Comparison of ENCODE assay signal across 6 cellular contexts in genomic region chr21:36099695-36100211, GRCh38. TPM values are rescaled to one million over a fixed set of nuclear protein-coding genes. Genes with fewer than 3 reads are reported as not detected.
DNase-seq lines count a peak whose midpoint lies in the region; FAIRE-seq and TF ChIP-seq lines count a peak whose summit lies in the region.
"Not testable (repeated sequence)": the region's sequence is repeated elsewhere in the genome, so short reads cannot be mapped to it uniquely, and the experiment has no call there.

No MANE protein-coding gene starts in this region.

- H3K27me3 ChIP-seq in H9 (ENCODE audit: insufficient read depth, low read length); HUES64 (ENCODE audit: insufficient read depth, low read length); NT2/D1 (ENCODE audit: insufficient read depth, insufficient read length); H1 (replicated peaks in 1 of 4; ENCODE audit: control insufficient read depth in 3 of 4, extremely low read depth in 1 of 4, insufficient read depth in 3 of 4, low read length in 3 of 4); iPS-18a (ENCODE audit: control insufficient read depth, insufficient read depth, low read length): not testable (repeated sequence)

- H3K9me3 ChIP-seq in H9 (ENCODE audit: control insufficient read depth, low read depth, low read length); H1 (ENCODE audit: insufficient read depth in 2 of 2, low read depth in 1 of 2, low read length in 1 of 2); iPS-18a (ENCODE audit: control insufficient read depth, low read depth, low read length): not testable (repeated sequence)
- H3K9me3 ChIP-seq in HUES64 (ENCODE audit: insufficient read depth, low read depth, low read length), result peaks cover 19% of the 10 kb centered on the region
- H3K9me3 ChIP-seq in NT2/D1 (ENCODE audit: insufficient read depth, low read length), result peaks cover 63% of the 10 kb centered on the region

- peak overlapping the region in 2 of 3 experiments; percentile 87 to 99; a peak in 5 of 7 replicates for H3K27ac Mint-ChIP-seq in H9
- H3K27ac Mint-ChIP-seq in nephron, result peak overlapping the region in 2 of 3 experiments; percentile 55 to 95

- POLR2A ChIA-PET in H1 (lab: Charles Lee; ENCODE audit: partially characterized antibody), result interaction anchor here (0.9 to 2.3 kb wide), 4 partner anchors 8 to 15 kb away, joined by 3 to 19 read pairs (median 7); no protein-coding TSS in a partner anchor

- not testable (repeated sequence) for H3K79me1 ChIP-seq in H9 (ENCODE audit: insufficient read depth, low read depth, low read length, poor library complexity, severe bottlenecking); H1 (ENCODE audit: low read depth, low read length)

- not testable (repeated sequence) for H3K79me2 ChIP-seq in H9 (ENCODE audit: insufficient read depth, low read length); H1 (ENCODE audit: control insufficient read depth in 1 of 2, insufficient read depth in 2 of 2, low read length in 2 of 2)

- H3K36me3 Mint-ChIP-seq in H9 (ENCODE audit: insufficient read depth in 1 of 3, low read depth in 3 of 3), result peaks cover 10 to 22% (median 12%) of the 10 kb centered on the region in 3 experiments
- H3K36me3 Mint-ChIP-seq in nephron (ENCODE audit: low read depth), result not testable (repeated sequence)

- no CpG with 5 or more reads among the region's 13 CpGs for whole genome bisulfite sequencing in H9 (ENCODE audit: extremely low coverage, insufficient read length, low lambda C conversion rate)
- 36% methylated on average over 13 of the region's 13 CpGs for WGBS in HUES64
- WGBS in H1 (ENCODE audit: extremely low coverage in 1 of 2, insufficient coverage in 1 of 2, insufficient read length in 1 of 2, insufficient replicate concordance in 2 of 2, low coverage in 1 of 2, low lambda C conversion rate in 2 of 2, missing lambda C conversion rate in 1 of 2), 2 experiments, result 1% methylated on average over 13 of the region's 13 CpGs; no CpG with 5 or more reads in 1 of the 2 experiments

- not testable (repeated sequence) for H2BK5ac ChIP-seq in H9 (ENCODE audit: insufficient read length, low read length); H1 (ENCODE audit: low read depth, low read length)

- not testable (repeated sequence) for H2AK5ac ChIP-seq in H9 (ENCODE audit: insufficient read length, low read length); H1 (ENCODE audit: low read depth, low read length)

- CTCF ChIA-PET in H1 (lab: Charles Lee; ENCODE audit: partially characterized antibody), result interaction anchor here (0.9 to 1.0 kb wide), 3 partner anchors 15 to 229 kb away, joined by 3 read pairs; no protein-coding TSS in a partner anchor

- not testable (repeated sequence) for H2AFZ ChIP-seq in H9 (ENCODE audit: low read length); H1 (ENCODE audit: low read length)

- H3K4me2 ChIP-seq in H9 (ENCODE audit: insufficient read depth, insufficient read length, low read length), result not testable (repeated sequence)
- H3K4me2 ChIP-seq in H1 (ENCODE audit: insufficient read depth in 1 of 2, low read depth in 2 of 2, low read length in 2 of 2), result 0 out of 4 replicates have a peak overlapping the region, but pooled peaks of 1 of the 2 experiments have one; percentile 44

- H3K9ac ChIP-seq in H9 (ENCODE audit: extremely low read depth, insufficient read length, low read length); HUES64 (ENCODE audit: low read depth, low read length); NT2/D1 (ENCODE audit: insufficient read length, low read depth); H1 (replicated peaks in 1 of 4; ENCODE audit: extremely low read depth in 1 of 4, low read depth in 3 of 4, low read length in 3 of 4); iPS-18a (ENCODE audit: low read length): not testable (repeated sequence)

- not testable (repeated sequence) for H2BK12ac ChIP-seq in H9 (ENCODE audit: insufficient read length, low read depth, low read length); H1 (ENCODE audit: low read depth, low read length)

- FAIRE-seq in H1 (lab: Jason Lieb, UNC), result peak; percentile 19

- not testable (repeated sequence) for H3K56ac ChIP-seq in H9 (ENCODE audit: insufficient read length, low read depth, low read length); H1 (replicated peaks; ENCODE audit: insufficient read length, low read depth, low read length)

- peak overlapping the region; percentile 34 to 63; a peak in 2 of 5 replicates for H3K4me3 Mint-ChIP-seq in H9
- H3K4me3 Mint-ChIP-seq in nephron, result not testable (repeated sequence)

- not testable (repeated sequence) for H2BK15ac ChIP-seq in H9 (ENCODE audit: low read depth, low read length); H1 (ENCODE audit: low read length)

- not testable (repeated sequence) for H3K23ac ChIP-seq in H9 (ENCODE audit: insufficient read length, low read depth, low read length); H1 (ENCODE audit: insufficient read length)

- not testable (repeated sequence) for H3K27me3 Mint-ChIP-seq in H9 (ENCODE audit: low read depth)
- H3K27me3 Mint-ChIP-seq in nephron (ENCODE audit: low read depth), result peaks cover 36% of the 10 kb centered on the region

- not testable (repeated sequence) for H3K4ac ChIP-seq in H9 (ENCODE audit: low read depth, low read length); H1 (replicated peaks; ENCODE audit: insufficient read length, low read depth, low read length)

- not testable (repeated sequence) for H3K14ac ChIP-seq in H9 (ENCODE audit: insufficient read depth, low read length); H1 (ENCODE audit: insufficient read length)

- H3K9me3 Mint-ChIP-seq in H9, result peaks cover 16 to 24% of the 10 kb centered on the region in 2 experiments
- peaks cover 18% of the 10 kb centered on the region for H3K9me3 Mint-ChIP-seq in nephron

- H3K23me2 ChIP-seq in H9 (ENCODE audit: insufficient read length, low read depth, low read length, poor library complexity, severe bottlenecking); H1 (ENCODE audit: low read depth, low read length): not testable (repeated sequence)

- not testable (repeated sequence) for TF ChIP-seq POLR2A in H1 (IDR thresholded peaks at IDR 0.05; ENCODE audit: control extremely low read depth in 1 of 2, low read depth in 2 of 2, low read length in 2 of 2)

- not testable (repeated sequence) for H3T11ph ChIP-seq in H9 (ENCODE audit: low read length)

- H3K4me1 ChIP-seq in H9 (ENCODE audit: insufficient read depth, low read length) (peaks cover 11% of the 10 kb centered on the region; the same call in 1 of the 2 replicates), HUES64 (ENCODE audit: insufficient read depth, low read length) (peaks cover 45% of the 10 kb centered on the region), H1 (replicated peaks in 1 of 4; ENCODE audit: control insufficient read depth in 3 of 4, insufficient read depth in 4 of 4, low read length in 3 of 4) (peaks cover 10 to 35% (median 17%) of the 10 kb centered on the region in 4 experiments; a peak in 5 of 7 replicates), iPS-18a (ENCODE audit: control insufficient read depth, low read depth, low read length) (peaks cover 64% of the 10 kb centered on the region)
- H3K4me1 ChIP-seq in NT2/D1 (ENCODE audit: insufficient read depth, insufficient read length), result not testable (repeated sequence)

- TF ChIP-seq RAD21 in H1 (IDR thresholded peaks at IDR 0.05 in 1 of 2, conservative IDR thresholded peaks at IDR 0.05 in 1 of 2; ENCODE audit: low read depth in 2 of 2, low read length in 2 of 2), result not testable (repeated sequence)

- H3K4me3 ChIP-seq in HUES64 (ENCODE audit: low read length); NT2/D1 (ENCODE audit: insufficient read length, low read depth): not testable (repeated sequence)
- H3K4me3 ChIP-seq in H1 (ENCODE audit: extremely low read depth in 1 of 4, insufficient read depth in 2 of 4, low read depth in 3 of 4, low read length in 4 of 4), result peak overlapping the region in 1 of 4 experiments; percentile 46; a peak in 1 of 8 replicates
- H3K4me3 ChIP-seq in iPS-18a (ENCODE audit: low read length), result peak overlapping the region; percentile 3

- not testable (repeated sequence) for DNase-seq in H9
- DNase-seq in NT2/D1 (ENCODE audit: low read depth, low spot score), result peak; percentile 77
- peak; percentile 34 to 57 for DNase-seq in H1 (ENCODE audit: low read depth in 1 of 2, low spot score in 2 of 2)

- H3K27ac ChIP-seq in H9 (ENCODE audit: insufficient read length, low read depth, low read length) (peak overlapping the region; percentile 78), HUES64 (ENCODE audit: low read depth, low read length) (peak overlapping the region; percentile 91), iPS-18a (ENCODE audit: low read length) (peak overlapping the region; percentile 80)
- H3K27ac ChIP-seq in H1 (ENCODE audit: low read depth, low read length), result not testable (repeated sequence)

- peaks cover 74 to 76% of the 10 kb centered on the region in 2 experiments for H3K4me1 Mint-ChIP-seq in H9
- not testable (repeated sequence) for H3K4me1 Mint-ChIP-seq in nephron

- H4K5ac ChIP-seq in H9 (ENCODE audit: insufficient read length, low read depth, low read length); H1 (ENCODE audit: insufficient read length, low read depth, low read length): not testable (repeated sequence)

- H2BK120ac ChIP-seq in H9 (ENCODE audit: low read depth, low read length, poor library complexity, severe bottlenecking); H1 (replicated peaks; ENCODE audit: low read depth, low read length): not testable (repeated sequence)

- not testable (repeated sequence) for H4K20me1 ChIP-seq in H9 (ENCODE audit: control insufficient read depth, insufficient read depth, insufficient read length); H1 (replicated peaks in 1 of 2; ENCODE audit: control insufficient read depth in 1 of 2, insufficient read depth in 2 of 2, low read length in 2 of 2)

- not testable (repeated sequence) for H3K18ac ChIP-seq in H9 (ENCODE audit: insufficient read length, low read depth, low read length); H1 (ENCODE audit: extremely low read depth, low read length)

- not testable (repeated sequence) for TF ChIP-seq EP300 in H1 (IDR thresholded peaks at IDR 0.05; ENCODE audit: borderline replicate concordance in 1 of 2, low read depth in 2 of 2, low read length in 2 of 2)

- not testable (repeated sequence) for TF ChIP-seq CTCF in H9 (conservative IDR thresholded peaks at IDR 0.05); H1 (IDR thresholded peaks at IDR 0.05; ENCODE audit: control extremely low read depth in 1 of 3, insufficient read depth in 1 of 3, low read depth in 1 of 3, low read length in 3 of 3); nephron (IDR thresholded peaks at IDR 0.05; ENCODE audit: unreplicated experiment in 3 of 3)

- not testable (repeated sequence) for H3K36me3 ChIP-seq in HUES64 (ENCODE audit: insufficient read depth, low read length); NT2/D1 (ENCODE audit: insufficient read depth, insufficient read length, low read length); H1 (ENCODE audit: control insufficient read depth in 2 of 4, insufficient read depth in 4 of 4, low read length in 3 of 4); iPS-18a (ENCODE audit: control insufficient read depth, low read depth, low read length)

- H2BK20ac ChIP-seq in H9 (ENCODE audit: low read depth, low read length, poor library complexity, severe bottlenecking); H1 (ENCODE audit: low read length): not testable (repeated sequence)

- H4K8ac ChIP-seq in H9 (replicated peaks; ENCODE audit: insufficient read length, low read depth, low read length); H1 (ENCODE audit: extremely low read depth, insufficient read depth, low read length): not testable (repeated sequence)

- H4K91ac ChIP-seq in H9 (ENCODE audit: insufficient read length, low read depth, low read length); H1 (replicated peaks; ENCODE audit: insufficient read length, low read length): not testable (repeated sequence)

RNA-seq across cellular contexts. Expression of gene CBR1, which starts 29.9 kb away (rescaled TPM):
- total RNA-seq in H9 (2021), result 5.7 and 7.1 TPM in 2 replicates
- polyA plus RNA-seq in HUES64 (2013, experiment 1 of 2), result 87.6 TPM
- 94.8 TPM for polyA plus RNA-seq in HUES64 (2013, experiment 2 of 2)
- total RNA-seq in H1 (2021; fragmentation: NEBNext Ultra II Directional; extraction: Animal tissue kit (Norgen Biotek cat#: 25700)), result 1.8 and 2.3 TPM in 2 replicates
- 207 and 234 TPM in 2 replicates for polyA plus RNA-seq in H1 (2011; rRNA removed)
- polyA plus RNA-seq in H1 (2011; cell fraction: cytosol; rRNA removed), result 156 TPM
- 119 TPM for polyA plus RNA-seq in H1 (2011; cell fraction: nucleus; rRNA removed)
- 81.4 to 99.0 TPM (median 90.3 TPM) in 4 replicates for polyA plus RNA-seq in H1 (2012, experiment 1 of 2)
- polyA plus RNA-seq in H1 (2012, experiment 2 of 2), result 91.1 TPM
- polyA plus RNA-seq in H1 (2013, experiment 1 of 2), result 59.7 TPM
- polyA plus RNA-seq in H1 (2013, experiment 2 of 2), result 59.1 TPM
- polyA minus RNA-seq in H1 (2011; rRNA and poly(A)+ RNA removed), result 22.3 and 26.0 TPM in 2 replicates
- 56.2 TPM for polyA minus RNA-seq in H1 (2011; cell fraction: cytosol; rRNA and poly(A)+ RNA removed)
- polyA minus RNA-seq in H1 (2011; cell fraction: nucleus; rRNA and poly(A)+ RNA removed), result 38.7 TPM

RNA-seq across cellular contexts. Expression of gene CBR3, which starts 35.1 kb away (rescaled TPM):
- total RNA-seq in H9 (2021), result 1.9 and 2.4 TPM in 2 replicates
- polyA plus RNA-seq in HUES64 (2013, experiment 1 of 2), result 3.2 TPM
- 4.2 TPM for polyA plus RNA-seq in HUES64 (2013, experiment 2 of 2)
- 4.3 TPM in 2 replicates for total RNA-seq in H1 (2021; fragmentation: NEBNext Ultra II Directional; extraction: Animal tissue kit (Norgen Biotek cat#: 25700))
- polyA plus RNA-seq in H1 (2011; rRNA removed), result 1.2 and 1.5 TPM in 2 replicates
- 1.5 TPM for polyA plus RNA-seq in H1 (2011; cell fraction: cytosol; rRNA removed)
- polyA plus RNA-seq in H1 (2011; cell fraction: nucleus; rRNA removed), result 1.0 TPM
- polyA plus RNA-seq in H1 (2012, experiment 1 of 2), result 1.7 to 2.4 TPM (median 1.9 TPM) in 4 replicates
- polyA plus RNA-seq in H1 (2012, experiment 2 of 2), result 1.7 TPM
- 8.8 TPM for polyA plus RNA-seq in H1 (2013, experiment 1 of 2)
- 8.4 TPM for polyA plus RNA-seq in H1 (2013, experiment 2 of 2)
- polyA minus RNA-seq in H1 (2011; rRNA and poly(A)+ RNA removed), result 0.15 TPM in 1 of 2 replicates, not detected in the other
- not detected for polyA minus RNA-seq in H1 (2011; cell fraction: cytosol; rRNA and poly(A)+ RNA removed)
- polyA minus RNA-seq in H1 (2011; cell fraction: nucleus; rRNA and poly(A)+ RNA removed), result 0.70 TPM

RNA-seq across cellular contexts. Expression of gene SETD4, which starts 39.4 kb away (rescaled TPM):
- 49.9 and 52.5 TPM in 2 replicates for total RNA-seq in H9 (2021)
- 23.5 TPM for polyA plus RNA-seq in HUES64 (2013, experiment 1 of 2)
- 21.2 TPM for polyA plus RNA-seq in HUES64 (2013, experiment 2 of 2)
- 46.6 and 47.4 TPM in 2 replicates for total RNA-seq in H1 (2021; fragmentation: NEBNext Ultra II Directional; extraction: Animal tissue kit (Norgen Biotek cat#: 25700))
- polyA plus RNA-seq in H1 (2011; rRNA removed), result 17.0 and 20.1 TPM in 2 replicates
- polyA plus RNA-seq in H1 (2011; cell fraction: cytosol; rRNA removed), result 21.6 TPM
- 32.4 TPM for polyA plus RNA-seq in H1 (2011; cell fraction: nucleus; rRNA removed)
- 21.8 to 32.6 TPM (median 26.8 TPM) in 4 replicates for polyA plus RNA-seq in H1 (2012, experiment 1 of 2)
- 17.2 TPM for polyA plus RNA-seq in H1 (2012, experiment 2 of 2)
- polyA plus RNA-seq in H1 (2013, experiment 1 of 2), result 41.3 TPM
- polyA plus RNA-seq in H1 (2013, experiment 2 of 2), result 37.5 TPM
- 22.4 and 28.7 TPM in 2 replicates for polyA minus RNA-seq in H1 (2011; rRNA and poly(A)+ RNA removed)
- polyA minus RNA-seq in H1 (2011; cell fraction: cytosol; rRNA and poly(A)+ RNA removed), result 16.2 TPM
- 32.6 TPM for polyA minus RNA-seq in H1 (2011; cell fraction: nucleus; rRNA and poly(A)+ RNA removed)

RNA-seq across cellular contexts. Expression of gene DOP1B, which starts 56.9 kb away (rescaled TPM):
- 8.7 and 10.0 TPM in 2 replicates for total RNA-seq in H9 (2021)
- 4.1 TPM for polyA plus RNA-seq in HUES64 (2013, experiment 1 of 2)
- 4.7 TPM for polyA plus RNA-seq in HUES64 (2013, experiment 2 of 2)
- total RNA-seq in H1 (2021; fragmentation: NEBNext Ultra II Directional; extraction: Animal tissue kit (Norgen Biotek cat#: 25700)), result 9.9 and 10.6 TPM in 2 replicates
- polyA plus RNA-seq in H1 (2011; rRNA removed), result 2.8 and 4.1 TPM in 2 replicates
- 3.5 TPM for polyA plus RNA-seq in H1 (2011; cell fraction: cytosol; rRNA removed)
- 5.0 TPM for polyA plus RNA-seq in H1 (2011; cell fraction: nucleus; rRNA removed)
- 2.8 to 8.3 TPM (median 4.5 TPM) in 4 replicates for polyA plus RNA-seq in H1 (2012, experiment 1 of 2)
- 1.6 TPM for polyA plus RNA-seq in H1 (2012, experiment 2 of 2)
- polyA plus RNA-seq in H1 (2013, experiment 1 of 2), result 3.4 TPM
- 2.8 TPM for polyA plus RNA-seq in H1 (2013, experiment 2 of 2)
- 7.5 and 8.2 TPM in 2 replicates for polyA minus RNA-seq in H1 (2011; rRNA and poly(A)+ RNA removed)
- 8.1 TPM for polyA minus RNA-seq in H1 (2011; cell fraction: cytosol; rRNA and poly(A)+ RNA removed)
- polyA minus RNA-seq in H1 (2011; cell fraction: nucleus; rRNA and poly(A)+ RNA removed), result 6.9 TPM
